13 cellular contexts compared by ENCODE assay signal in the genomic region with DNA sequence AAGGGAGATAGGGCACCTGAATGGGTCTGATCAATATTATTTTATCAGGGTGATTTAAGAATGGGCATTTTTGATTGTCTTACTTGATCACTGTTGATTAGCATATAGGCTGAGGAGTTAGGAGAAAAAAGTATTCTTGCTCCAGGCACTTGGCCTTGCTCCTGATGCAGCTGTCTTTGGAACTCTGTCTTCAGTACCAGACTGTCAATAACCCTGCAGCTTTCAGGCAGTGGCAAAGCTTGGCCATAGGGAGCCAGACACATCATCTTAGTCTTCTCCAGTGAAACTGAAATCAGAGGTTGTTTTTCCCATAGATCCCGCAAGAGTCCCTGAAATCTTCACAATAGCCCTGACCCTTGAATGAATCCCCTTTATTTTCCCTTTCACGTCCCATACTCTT. TPM values are rescaled to one million over a fixed set of nuclear protein-coding genes. Genes with fewer than 3 reads are reported as not detected.
DNase-seq lines count a peak whose midpoint lies in the region; ATAC-seq and TF ChIP-seq lines count a peak whose summit lies in the region.
"Had no signal": no experiment of that assay in that cellular context is flagged by ENCODE, and none has a peak within 500 bp of the region (broad histone marks: within the 10 kb centered on the region; RNA-seq: fewer than 3 reads in every experiment).

No MANE protein-coding gene starts in this region.

- POLR2A ChIA-PET in IMR-90 (lab: Charles Lee; ENCODE audit: unreplicated experiment) = no interaction called here

- no peak overlapping the region for H3K18ac ChIP-seq in IMR-90 (ENCODE audit: low read depth, low read length)

- no peak overlapping the region for H2BK120ac ChIP-seq in IMR-90 (ENCODE audit: low read depth, low read length)

- no peak overlapping the region for H2AFZ ChIP-seq in IMR-90 (replicated peaks; ENCODE audit: low read length, poor library complexity)
- H2AFZ ChIP-seq: GM23338 had no signal

- TF ChIP-seq RAD21 in IMR-90 (IDR thresholded peaks at IDR 0.05; ENCODE audit: low read length) = no peak

- no peaks in the 10 kb centered on the region for H3K36me3 ChIP-seq in IMR-90 (ENCODE audit: control insufficient read depth, insufficient read depth, low read length)

- ATAC-seq in IMR-90 (ENCODE audit: low read depth) (peak; percentile 27; the same call in 1 of the 2 replicates), GM18498 (IDR thresholded peaks at IDR 0.05; ENCODE audit: unreplicated experiment) (no peak), HG03135 (IDR thresholded peaks at IDR 0.05; ENCODE audit: unreplicated experiment) (no peak)
- ATAC-seq: GM12878, GM23338 had no signal

- peaks cover 9 to 17% of the 10 kb centered on the region in 2 experiments; a peak in 3 of 4 replicates for H3K79me1 ChIP-seq in IMR-90 (ENCODE audit: low read depth in 1 of 2, low read length in 2 of 2)

- no peak overlapping the region for H3K27ac ChIP-seq in IMR-90 (ENCODE audit: insufficient read depth, low read length)

- intact Hi-C loops in IMR-90 (cut with micrococcal nuclease) (no loop called here), cardiac septum (cut with DNase I) (no loop called here)

- H3K4me3 ChIP-seq in IMR-90 (ENCODE audit: insufficient read depth, low read depth, low read length) = no peak overlapping the region
- H3K4me3 ChIP-seq: GM12878, GM23338 had no signal

- no TSS peak for BruUV-seq in IMR-90 (replicated peaks; lab: Mats Ljungman, UMichigan)

- H2AK5ac ChIP-seq in IMR-90 (ENCODE audit: low read depth, low read length) = no peak overlapping the region

- H2AK9ac ChIP-seq in IMR-90 (replicated peaks; ENCODE audit: low read depth, low read length, poor library complexity) = no peak overlapping the region

- peak overlapping the region; percentile 51; the same call in 1 of the 2 replicates for H4K5ac ChIP-seq in IMR-90 (ENCODE audit: low read depth, low read length)

- H3K9me3 ChIP-seq in IMR-90 (ENCODE audit: control insufficient read depth, insufficient read depth, low read length) = no peaks in the 10 kb centered on the region

- TF ChIP-seq POLR2A in IMR-90 (IDR thresholded peaks at IDR 0.05; ENCODE audit: low read depth, low read length) = no peak

- no peak for TF ChIP-seq CTCF in IMR-90 (conservative IDR thresholded peaks at IDR 0.05; ENCODE audit: low read depth, low read length)

- H3K14ac ChIP-seq in IMR-90 (replicated peaks; ENCODE audit: low read depth, low read length) = no peak overlapping the region

- no peak overlapping the region for H3K4me2 ChIP-seq in IMR-90 (ENCODE audit: low read depth, low read length)
- H3K4me2 ChIP-seq: GM23338 had no signal

- H4K20me1 ChIP-seq in IMR-90 (ENCODE audit: insufficient read depth, low read length) = no peaks in the 10 kb centered on the region

- WGBS in IMR-90 (ENCODE audit: extremely low coverage in 2 of 2, insufficient read length in 1 of 2), 2 experiments = no CpG with 5 or more reads among the region's 2 CpGs

- no peaks in the 10 kb centered on the region for H3K9me1 ChIP-seq in IMR-90 (ENCODE audit: insufficient read depth, low read length)

- H2BK5ac ChIP-seq in IMR-90 (ENCODE audit: low read depth, low read length, poor library complexity, severe bottlenecking) = no peak overlapping the region

- no peaks in the 10 kb centered on the region for H3K27me3 ChIP-seq in IMR-90 (ENCODE audit: control insufficient read depth, insufficient read depth, low read length)

- no peak overlapping the region for H3K4ac ChIP-seq in IMR-90 (ENCODE audit: low read depth, low read length)

- H2BK20ac ChIP-seq in IMR-90 (ENCODE audit: low read depth, low read length) = no peak overlapping the region

- no peak overlapping the region for H3K23ac ChIP-seq in IMR-90 (ENCODE audit: low read depth, low read length)

- CTCF ChIA-PET in IMR-90 (lab: Yijun Ruan, JAX) = no interaction called here

- H3K9ac ChIP-seq in IMR-90 (ENCODE audit: low read depth, low read length) = no peak overlapping the region

- peak; percentile 10 for DNase-seq in Ammon's horn (ENCODE audit: low spot score)
- DNase-seq in IMR-90 = no peak
- DNase-seq in globus pallidus (ENCODE audit: low spot score) = peak; percentile 16
- DNase-seq in pons (ENCODE audit: low spot score) = peak; percentile 30
- no peak for DNase-seq in cardiac septum (ENCODE audit: low spot score)
- DNase-seq: ACHN; CD4-positive, alpha-beta memory T cell; DMS79; H7 had no signal

- H4K91ac ChIP-seq in IMR-90 (ENCODE audit: insufficient read depth, low read depth, low read length) = no peak overlapping the region

- no peak overlapping the region for H3K56ac ChIP-seq in IMR-90 (ENCODE audit: extremely low read depth, insufficient read depth, low read length)

- dilution Hi-C loops in IMR-90 (cut with HindIII; ENCODE audit: low sequenced_read_pairs, unreplicated experiment) = no loop called here

- H4K8ac ChIP-seq in IMR-90 (ENCODE audit: low read depth in 2 of 2, low read length in 2 of 2) = no peak overlapping the region

- H2BK15ac ChIP-seq in IMR-90 (ENCODE audit: low read depth, low read length) = no peak overlapping the region

- in situ Hi-C loops in IMR-90 (cut with MboI; ENCODE audit: low sequenced_read_pairs) = no loop called here

- H3K4me1 ChIP-seq in IMR-90 (ENCODE audit: control insufficient read depth, insufficient read depth, low read length) = peaks cover 5% of the 10 kb centered on the region; the same call in 1 of the 2 replicates

TF ChIP-seq in IMR-90, 13 proteins besides CTCF, POLR2A, EP300 and RAD21:
- no peak for TF ChIP-seq BHLHE40 (IDR thresholded peaks at IDR 0.05; ENCODE audit: low read depth, low read length)

RNA-seq across cellular contexts. Expression of gene EXOC4, which starts 47.2 kb away (rescaled TPM):
- 85.5 and 94.6 TPM in 2 replicates for total RNA-seq in IMR-90 (2012; rRNA removed)
- 25.4 and 31.5 TPM in 2 replicates for polyA plus RNA-seq in IMR-90 (2012; rRNA removed)
- 9.3 and 11.8 TPM in 2 replicates for polyA plus RNA-seq in IMR-90 (2012; cell fraction: cytosol; rRNA removed)
- 3.9 and 16.8 TPM in 2 replicates for polyA plus RNA-seq in IMR-90 (2012; cell fraction: nucleus; rRNA removed; ENCODE audit: low replicate concordance)
- total RNA-seq in cardiac septum = 30.8 TPM

Comparison
In these comparisons a context has a peak if more than half of its experiments do, and no peak if none do; other contexts are left out.
1. DNase-seq: peak in Ammon's horn (single experiment), globus pallidus (single experiment) and pons (single experiment); none in IMR-90 (single experiment) and cardiac septum (single experiment).